In genomic region chr7:150464962-150465361, GRCh38 we compare ENCODE assay signal across 15 cellular contexts. TPM values are rescaled to one million over a fixed set of nuclear protein-coding genes. Genes with fewer than 3 reads are reported as not detected.
"Had no signal": no experiment of that assay in that cellular context is flagged by ENCODE, and none has a peak within 500 bp of the region (broad histone marks: within the 10 kb centered on the region; RNA-seq: fewer than 3 reads in every experiment).

No MANE protein-coding gene starts in this region.

- H3K4me3 Mint-ChIP-seq: brain had no signal

- H3K27ac ChIP-seq: dorsolateral prefrontal cortex had no signal

- DNase-seq: activated CD4-positive, CD25-positive, alpha-beta regulatory T cell treated with anti-CD3 and anti-CD28 coated beads, Interleukin-2, amount 50 U/mL, for 72 hours; activated gamma-delta T cell; amygdala; dorsolateral prefrontal cortex; foreskin melanocyte; left colon; SHP77 treated with DMSO at 0.1 percent for 48 hours; stimulated activated CD4-positive, alpha-beta T cell treated with anti-CD3 and anti-CD28 coated beads, Interleukin-2, amount 100 ng/mL, for 24 hours; stimulated activated naive CD4-positive, alpha-beta T cell; upper lobe of left lung had no signal

- H3K4me1 Mint-ChIP-seq: brain had no signal

- H3K27ac Mint-ChIP-seq: brain had no signal

- H3K4me3 ChIP-seq: dorsolateral prefrontal cortex, upper lobe of left lung had no signal

- ATAC-seq: sciatic nerve had no signal

- H3K36me3 Mint-ChIP-seq: brain had no signal

- FAIRE-seq: endometrium had no signal

- H3K27me3 ChIP-seq: dorsolateral prefrontal cortex, upper lobe of left lung had no signal

RNA-seq across cellular contexts. Expression of gene GIMAP8, which starts 14.5 kb away (rescaled TPM):
- total RNA-seq: osteoblast had no signal
- polyA plus RNA-seq: neural cell had no signal

RNA-seq across cellular contexts. Expression of gene GIMAP7, which starts 49.7 kb away (rescaled TPM):
- total RNA-seq: osteoblast had no signal
- polyA plus RNA-seq: neural cell had no signal
